1 cellular context compared by ENCODE assay signal in genomic region chr20:20594171-20594530, GRCh38.
TF ChIP-seq lines count a peak whose summit lies in the region.

No MANE protein-coding gene starts in this region.

TF ChIP-seq in GM23338, 12 proteins besides CTCF, POLR2A, EP300 and RAD21 (continued from another document):
- TF ChIP-seq REST (IDR thresholded peaks at IDR 0.05; ENCODE audit: unreplicated experiment) (no peak), CREB1 (CRISPR knock-in tag; IDR thresholded peaks at IDR 0.05; ENCODE audit: low read depth) (no peak), NANOG (IDR thresholded peaks at IDR 0.05; ENCODE audit: borderline replicate concordance) (no peak), POLR2AphosphoS5 (IDR thresholded peaks at IDR 0.05; ENCODE audit: low read depth) (no peak), ZNF331 (CRISPR knock-in tag; IDR thresholded peaks at IDR 0.05; ENCODE audit: low read depth) (no peak)
